Comparison of ENCODE assay signal across 10 cellular contexts in the genomic region with DNA sequence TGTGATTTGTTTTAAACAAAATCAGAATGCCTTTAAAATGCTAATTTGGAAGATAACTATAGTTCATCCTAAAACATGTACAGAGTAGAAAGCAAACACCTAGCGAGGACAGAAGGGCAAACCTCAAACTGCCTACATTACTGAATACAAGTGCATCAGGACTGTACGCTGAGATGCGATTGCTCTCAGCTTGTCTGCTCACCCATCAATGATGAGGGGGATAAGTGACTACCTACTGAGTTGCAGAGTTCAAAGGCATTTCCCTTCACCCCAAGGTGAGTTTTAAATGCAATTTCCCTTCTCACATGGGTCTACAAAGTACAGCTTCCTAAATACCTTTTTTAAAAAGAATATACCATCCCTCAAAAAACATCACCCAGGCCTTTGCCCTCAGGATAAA. TPM values are rescaled to one million over a fixed set of nuclear protein-coding genes. Genes with fewer than 3 reads are reported as not detected.
DNase-seq lines count a peak whose midpoint lies in the region; ATAC-seq and TF ChIP-seq lines count a peak whose summit lies in the region.
"Had no signal": no experiment of that assay in that cellular context is flagged by ENCODE, and none has a peak within 500 bp of the region (broad histone marks: within the 10 kb centered on the region; RNA-seq: fewer than 3 reads in every experiment).

No MANE protein-coding gene starts in this region.

- DNase-seq in left ventricle myocardium inferior (no peak), left cardiac atrium (no peak), upper lobe of left lung (no peak), occipital lobe (lab: John Stamatoyannopoulos, UW) (no peak), activated gamma-delta T cell (lab: John Stamatoyannopoulos, UW) (no peak), left lobe of liver (ENCODE audit: low spot score) (no peak)
- peak; percentile 34 for DNase-seq in activated naive CD8-positive, alpha-beta T cell treated with anti-CD3 and anti-CD28 coated beads, Interleukin-2, amount 50 U/mL, for 24 hours

- H3K27ac Mint-ChIP-seq in activated naive CD8-positive, alpha-beta T cell treated with anti-CD3 and anti-CD28 coated beads, Interleukin-2, amount 50 U/mL, for 24 hours, result peak overlapping the region; percentile 100

- no peaks in the 10 kb centered on the region for H3K36me3 Mint-ChIP-seq in activated naive CD8-positive, alpha-beta T cell treated with anti-CD3 and anti-CD28 coated beads, Interleukin-2, amount 50 U/mL, for 24 hours (ENCODE audit: low read depth)
- H3K36me3 Mint-ChIP-seq: IgD-negative memory B cell, memory B cell had no signal

- no CpG with 5 or more reads among the region's 3 CpGs for WGBS in mesodermal cell (ENCODE audit: insufficient coverage in 2 of 2), 2 experiments
- 86 to 88% methylated on average over 3 of the region's 3 CpGs for WGBS in upper lobe of left lung, 2 donors

- intact Hi-C loops in left ventricle myocardium inferior (cut with micrococcal nuclease), result no loop called here
- intact Hi-C loops in left cardiac atrium (cut with DNase I), result loop anchor here in 1 of 2 donors (2.0 kb wide), 1 partner anchor 52 kb away; a partner anchor contains a TSS

- peaks cover 50% of the 10 kb centered on the region for H3K4me1 ChIP-seq in left ventricle myocardium inferior
- H3K4me1 ChIP-seq in mesodermal cell (ENCODE audit: control insufficient read depth, insufficient read depth, low read length, poor library complexity, severe bottlenecking), result peaks cover 41% of the 10 kb centered on the region
- H3K4me1 ChIP-seq in upper lobe of left lung, result peaks cover 28 to 70% (median 49%) of the 10 kb centered on the region in 4 donors

- no peak for TF ChIP-seq CTCF in left ventricle myocardium inferior (IDR thresholded peaks at IDR 0.05; ENCODE audit: borderline replicate concordance)
- TF ChIP-seq CTCF in upper lobe of left lung (IDR thresholded peaks at IDR 0.05), result no peak

- H3K4me3 Mint-ChIP-seq in activated naive CD8-positive, alpha-beta T cell treated with anti-CD3 and anti-CD28 coated beads, Interleukin-2, amount 50 U/mL, for 24 hours, result peak overlapping the region; percentile 76
- H3K4me3 Mint-ChIP-seq: memory B cell had no signal

- H3K27me3 ChIP-seq in left ventricle myocardium inferior (ENCODE audit: low read depth) (no peaks in the 10 kb centered on the region), upper lobe of left lung (no peaks in the 10 kb centered on the region)

- H3K27ac ChIP-seq in left ventricle myocardium inferior (replicated peaks) (peak overlapping the region; percentile 81), mesodermal cell (ENCODE audit: low read depth, low read length, severe bottlenecking) (peak overlapping the region; percentile 99), upper lobe of left lung (peak overlapping the region; percentile 73 to 83 (median 80))

- H3K4me1 Mint-ChIP-seq in activated naive CD8-positive, alpha-beta T cell treated with anti-CD3 and anti-CD28 coated beads, Interleukin-2, amount 50 U/mL, for 24 hours, result peaks cover 88% of the 10 kb centered on the region

- no peak for ATAC-seq in left cardiac atrium
- peak; percentile 74 for ATAC-seq in activated naive CD8-positive, alpha-beta T cell treated with anti-CD3 and anti-CD28 coated beads, Interleukin-2, amount 50 U/mL, for 24 hours
- ATAC-seq in upper lobe of left lung (ENCODE audit: low FRiP score in 2 of 2), result no peak
- ATAC-seq in left lobe of liver, result no peak

- no peak for TF ChIP-seq POLR2A in upper lobe of left lung (IDR thresholded peaks at IDR 0.05)

- no peaks in the 10 kb centered on the region for H3K36me3 ChIP-seq in left ventricle myocardium inferior
- H3K36me3 ChIP-seq in mesodermal cell (ENCODE audit: control insufficient read depth, insufficient read depth, low read length), result no peaks in the 10 kb centered on the region
- no peaks in the 10 kb centered on the region for H3K36me3 ChIP-seq in upper lobe of left lung

- H3K4me3 ChIP-seq in left ventricle myocardium inferior (no peak overlapping the region), mesodermal cell (ENCODE audit: extremely low read depth, insufficient read depth, low read length, poor library complexity, severe bottlenecking) (no peak overlapping the region), upper lobe of left lung (no peak overlapping the region)

- no peaks in the 10 kb centered on the region for H3K9me3 Mint-ChIP-seq in activated naive CD8-positive, alpha-beta T cell treated with anti-CD3 and anti-CD28 coated beads, Interleukin-2, amount 50 U/mL, for 24 hours
- H3K9me3 Mint-ChIP-seq: IgD-negative memory B cell, memory B cell had no signal

- H3K9me3 ChIP-seq in left ventricle myocardium inferior (replicated peaks) (no peaks in the 10 kb centered on the region), mesodermal cell (ENCODE audit: control insufficient read depth, low read length) (no peaks in the 10 kb centered on the region), upper lobe of left lung (no peaks in the 10 kb centered on the region)

- TF ChIP-seq EP300 in upper lobe of left lung (IDR thresholded peaks at IDR 0.05), result no peak

- H3K27me3 Mint-ChIP-seq in activated naive CD8-positive, alpha-beta T cell treated with anti-CD3 and anti-CD28 coated beads, Interleukin-2, amount 50 U/mL, for 24 hours, result no peaks in the 10 kb centered on the region
- H3K27me3 Mint-ChIP-seq: IgD-negative memory B cell had no signal

RNA-seq across cellular contexts. Expression of a gene that starts 52.9 kb away (rescaled TPM):
- total RNA-seq in left ventricle myocardium inferior (22.8 TPM), left cardiac atrium (10 to 100 TPM in 1 of 2 donors, 1 to 10 TPM in 1; 9.4 to 15.5 TPM), upper lobe of left lung (10 to 100 TPM in 5 of 6 donors, 1 to 10 TPM in 1; 5.2 to 31.2 (median 14.0) TPM), occipital lobe (24.8 TPM), left lobe of liver (2.2 TPM)
- polyA plus RNA-seq in mesodermal cell (2013, experiment 1 of 2), result 63.2 TPM
- 59.5 TPM for polyA plus RNA-seq in mesodermal cell (2013, experiment 2 of 2)
